Comparison of ENCODE assay signal across 9 cellular contexts in the genomic region with DNA sequence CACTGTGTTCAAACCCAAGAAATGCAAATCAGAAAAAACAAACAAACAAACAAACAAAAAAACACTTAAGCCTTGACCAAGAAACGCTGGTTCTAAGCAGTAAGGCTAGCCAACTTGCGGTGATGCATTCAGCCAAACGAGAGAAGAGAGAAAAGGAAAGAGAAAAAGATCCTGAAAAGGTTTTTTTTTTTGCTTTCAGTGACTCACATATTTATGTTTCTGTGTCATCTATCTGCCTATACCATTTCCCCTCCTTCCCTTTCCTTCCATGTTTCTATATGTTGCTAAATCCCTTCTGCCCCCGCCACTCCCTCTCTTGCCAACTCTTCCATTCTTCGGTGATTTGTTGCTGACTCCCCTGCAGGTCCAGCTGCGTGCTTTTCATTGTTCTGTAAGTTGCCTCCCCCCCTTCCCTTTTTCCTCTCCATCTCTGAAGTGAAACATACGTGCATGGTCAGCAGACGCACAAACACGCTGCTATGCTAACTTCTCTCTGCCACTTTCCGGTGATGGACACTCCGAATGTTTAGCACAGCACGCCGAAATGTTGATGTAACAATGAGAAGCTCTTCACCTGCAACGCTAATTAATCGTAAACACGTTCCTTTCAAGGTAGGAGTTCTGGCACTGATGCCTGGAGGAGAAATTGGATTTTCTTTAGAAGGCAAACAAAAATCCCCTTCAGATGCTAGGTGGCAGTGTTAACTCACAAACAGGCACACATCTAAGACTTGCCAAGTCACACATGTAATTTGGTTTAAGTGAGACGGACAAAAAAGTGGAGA.
DNase-seq lines count a peak whose midpoint lies in the region; ATAC-seq, FAIRE-seq and TF ChIP-seq lines count a peak whose summit lies in the region.
"Had no signal": no experiment of that assay in that cellular context is flagged by ENCODE, and none has a peak within 500 bp of the region (broad histone marks: within the 10 kb centered on the region; RNA-seq: fewer than 3 reads in every experiment).

No MANE protein-coding gene starts in this region.

- DNase-seq in Calu3 (peak; percentile 30), NCI-H2029 treated with DMSO at 0.1 percent for 48 hours (lab: John Stamatoyannopoulos, UW) (peak; percentile 9), GM12878 (ENCODE audit: low read depth, low spot score) (peak; percentile 17), kidney (no peak), testis (peak; percentile 27)
- DNase-seq in activated T-cell treated with anti-CD3 and anti-CD28 coated beads, Interleukin-2, amount 50 U/mL, for 1 hour = no peak
- no peak for DNase-seq in stimulated activated effector memory CD8-positive, alpha-beta T cell treated with anti-CD3 and anti-CD28 coated beads, Interleukin-12 subunit alpha, Interleukin-12 subunit beta, amount 100 ng/mL, for 72 hours (ENCODE audit: low spot score in 2 of 2)

- peak; percentile 84 for FAIRE-seq in GM12878 (lab: Jason Lieb, UNC)
- peak; percentile 17 for FAIRE-seq in kidney (lab: Jason Lieb, UNC)

- no TSS peak for BruUV-seq in Calu3 (replicated peaks; lab: Mats Ljungman, UMichigan)
- no TSS peak for BruUV-seq in GM12878 (replicated peaks; lab: Mats Ljungman, UMichigan)

- SMC1A ChIA-PET in GM12878 (lab: Charles Lee; ENCODE audit: uncharacterized antibody, unreplicated experiment) = interaction anchor here (0.6 to 1.5 kb wide), 5 partner anchors 8 to 691 kb away, joined by 3 to 11 read pairs (median 3); no protein-coding TSS in a partner anchor

- CTCF ChIA-PET in Calu3 (lab: Charles Lee) (interaction anchor here (0.6 to 1.0 kb wide), 3 partner anchors 93 to 662 kb away, joined by 3 read pairs; no protein-coding TSS in a partner anchor), GM12878 (lab: Yijun Ruan, JAX) (interaction anchor here (0.8 to 4.6 kb wide), 6 partner anchors 93 to 663 kb away, joined by 3 to 16 read pairs (median 4); no protein-coding TSS in a partner anchor)

- H3K27ac Mint-ChIP-seq in Calu3 (ENCODE audit: unreplicated experiment) = no peak overlapping the region
- H3K27ac Mint-ChIP-seq in stimulated activated effector memory CD8-positive, alpha-beta T cell treated with anti-CD3 and anti-CD28 coated beads, Interleukin-12 subunit alpha, Interleukin-12 subunit beta, amount 100 ng/mL, for 72 hours = no peak overlapping the region
- H3K27ac Mint-ChIP-seq: IgD-negative memory B cell had no signal

- H3K36me3 ChIP-seq in GM12878 (ENCODE audit: control insufficient read depth in 2 of 2, insufficient read depth in 2 of 2, low read length in 1 of 2) = no peaks in the 10 kb centered on the region
- H3K36me3 ChIP-seq in kidney (ENCODE audit: control insufficient read depth in 1 of 2, insufficient read depth in 2 of 2, low read length in 2 of 2) = no peaks in the 10 kb centered on the region
- H3K36me3 ChIP-seq in testis (ENCODE audit: low read depth, missing control alignments) = no peaks in the 10 kb centered on the region

- H3K27me3 Mint-ChIP-seq in Calu3 (ENCODE audit: unreplicated experiment) = no peaks in the 10 kb centered on the region

- RAD21 ChIA-PET in GM12878 (lab: Charles Lee; ENCODE audit: unreplicated experiment) = no interaction called here

- TF ChIP-seq CTCF in Calu3 (IDR thresholded peaks at IDR 0.05; ENCODE audit: unreplicated experiment) (peak; percentile 21), GM12878 (IDR thresholded peaks at IDR 0.05 in 2 of 3, conservative IDR thresholded peaks at IDR 0.05 in 1 of 3; ENCODE audit: control insufficient read depth in 2 of 3, extremely low read depth in 1 of 3, insufficient read depth in 1 of 3, low read depth in 3 of 3, low read length in 3 of 3) (peak; percentile 45 to 64 (median 62); a peak in 5 of 6 replicates), kidney (IDR thresholded peaks at IDR 0.05; ENCODE audit: borderline replicate concordance, extremely low read depth, insufficient read depth) (peak; percentile 40), testis (IDR thresholded peaks at IDR 0.05) (peak in 1 of 3 experiments; percentile 28)

- no peak overlapping the region for H3K4me3 Mint-ChIP-seq in Calu3 (ENCODE audit: low read depth, unreplicated experiment)
- no peak overlapping the region for H3K4me3 Mint-ChIP-seq in stimulated activated effector memory CD8-positive, alpha-beta T cell treated with anti-CD3 and anti-CD28 coated beads, Interleukin-12 subunit alpha, Interleukin-12 subunit beta, amount 100 ng/mL, for 72 hours
- H3K4me3 Mint-ChIP-seq: IgD-negative memory B cell had no signal

- H3K36me3 Mint-ChIP-seq in Calu3 (ENCODE audit: insufficient read depth, unreplicated experiment) = no peaks in the 10 kb centered on the region
- H3K36me3 Mint-ChIP-seq in stimulated activated effector memory CD8-positive, alpha-beta T cell treated with anti-CD3 and anti-CD28 coated beads, Interleukin-12 subunit alpha, Interleukin-12 subunit beta, amount 100 ng/mL, for 72 hours = no peaks in the 10 kb centered on the region
- H3K36me3 Mint-ChIP-seq: IgD-negative memory B cell had no signal

- no peak for TF ChIP-seq EP300 in GM12878 (IDR thresholded peaks at IDR 0.05; ENCODE audit: borderline replicate concordance in 1 of 2, control insufficient read depth in 1 of 2, low read depth in 2 of 2, low read length in 2 of 2)

- no peak overlapping the region for H3K27ac ChIP-seq in GM12878 (ENCODE audit: control insufficient read depth, insufficient read depth)
- H3K27ac ChIP-seq in kidney (ENCODE audit: low read depth in 2 of 2, low read length in 2 of 2) = no peak overlapping the region
- H3K27ac ChIP-seq in testis = no peak overlapping the region

- H3K9me3 Mint-ChIP-seq in Calu3 (ENCODE audit: low read depth, unreplicated experiment) = no peaks in the 10 kb centered on the region
- H3K9me3 Mint-ChIP-seq in stimulated activated effector memory CD8-positive, alpha-beta T cell treated with anti-CD3 and anti-CD28 coated beads, Interleukin-12 subunit alpha, Interleukin-12 subunit beta, amount 100 ng/mL, for 72 hours = peaks cover 5% of the 10 kb centered on the region
- H3K9me3 Mint-ChIP-seq: IgD-negative memory B cell had no signal

- no peak for TF ChIP-seq POLR2A in GM12878 (IDR thresholded peaks at IDR 0.05; ENCODE audit: low read depth, low read length)
- no peak for TF ChIP-seq POLR2A in testis (IDR thresholded peaks at IDR 0.05)

- H4K20me1 ChIP-seq in GM12878 (ENCODE audit: control insufficient read depth, insufficient read depth) = no peaks in the 10 kb centered on the region

- no peaks in the 10 kb centered on the region for H3K4me1 Mint-ChIP-seq in Calu3 (ENCODE audit: low read depth, unreplicated experiment)
- H3K4me1 Mint-ChIP-seq in stimulated activated effector memory CD8-positive, alpha-beta T cell treated with anti-CD3 and anti-CD28 coated beads, Interleukin-12 subunit alpha, Interleukin-12 subunit beta, amount 100 ng/mL, for 72 hours = no peaks in the 10 kb centered on the region

- intact Hi-C loops in Calu3 (cut with micrococcal nuclease; ENCODE audit: unreplicated experiment) = loop anchor here (1.0 to 10.0 kb wide), 6 partner anchors 93 to 1951 kb away; no protein-coding TSS in a partner anchor
- intact Hi-C loops in GM12878 (cut with micrococcal nuclease; ENCODE audit: unreplicated experiment) = loop anchor here (1.0 to 10.0 kb wide), 6 partner anchors 92 to 861 kb away; no protein-coding TSS in a partner anchor
- intact Hi-C loops in kidney (cut with DNase I) = no loop called here
- intact Hi-C loops in testis (cut with DNase I; ENCODE audit: low total_unique reads) = no loop called here

- no peaks in the 10 kb centered on the region for H3K9me3 ChIP-seq in GM12878 (replicated peaks; ENCODE audit: control insufficient read depth, insufficient read depth, low read length)
- no peaks in the 10 kb centered on the region for H3K9me3 ChIP-seq in kidney (ENCODE audit: control insufficient read depth in 1 of 2, low read length in 2 of 2)
- H3K9me3 ChIP-seq in testis = no peaks in the 10 kb centered on the region

- H3K4me1 ChIP-seq in GM12878 (ENCODE audit: control insufficient read depth, insufficient read depth, low read length) (no peaks in the 10 kb centered on the region), kidney (ENCODE audit: control insufficient read depth in 1 of 2, insufficient read depth in 1 of 2, low read depth in 1 of 2, low read length in 2 of 2) (peaks cover 0 to 3% of the 10 kb centered on the region in 2 donors), testis (no peaks in the 10 kb centered on the region)

- in situ Hi-C loops in GM12878 (cut with MboI) = no loop called here

- 2% methylated on average over 17 of the region's 17 CpGs for WGBS in GM12878 (ENCODE audit: insufficient coverage, insufficient replicate concordance, low lambda C conversion rate, missing lambda C conversion rate)
- 7% methylated on average over 17 of the region's 17 CpGs for WGBS in testis, 2 donors

- H3K4me3 ChIP-seq in GM12878 = 0 out of 2 replicates have a peak overlapping the region, but pooled peaks have one; percentile 26
- peak overlapping the region; percentile 29 to 30 for H3K4me3 ChIP-seq in kidney (ENCODE audit: low read length in 2 of 2)
- peak overlapping the region; percentile 13 to 32 for H3K4me3 ChIP-seq in testis

- no peak overlapping the region for H3K9ac ChIP-seq in GM12878 (ENCODE audit: control insufficient read depth, insufficient read depth, low read length)
- H3K9ac ChIP-seq in kidney (ENCODE audit: low read length in 2 of 2) = no peak overlapping the region

- no peaks in the 10 kb centered on the region for H3K79me2 ChIP-seq in GM12878 (ENCODE audit: control insufficient read depth, insufficient read depth, low read length)

- peak; percentile 92 for TF ChIP-seq RAD21 in GM12878 (IDR thresholded peaks at IDR 0.05; ENCODE audit: insufficient read depth, low read depth, low read length)

- peak overlapping the region; percentile 59; the same call in 1 of the 2 replicates for H2AFZ ChIP-seq in GM12878 (ENCODE audit: control insufficient read depth, low read depth, low read length)

- H3K27me3 ChIP-seq in GM12878 (replicated peaks in 1 of 2; ENCODE audit: control insufficient read depth in 2 of 2, insufficient read depth in 2 of 2, low read length in 1 of 2) (peaks cover 0 to 6% of the 10 kb centered on the region in 2 experiments; a peak in 1 of 4 replicates), testis (no peaks in the 10 kb centered on the region)

- POLR2A ChIA-PET in GM12878 (lab: Charles Lee) = no interaction called here

- peak overlapping the region; percentile 33 for H3K4me2 ChIP-seq in GM12878 (ENCODE audit: control insufficient read depth, insufficient read depth)

- ATAC-seq in GM21786 (IDR thresholded peaks at IDR 0.05; ENCODE audit: unreplicated experiment) = peak; percentile 43
- ATAC-seq in GM12878 = peak; percentile 84
- ATAC-seq in stimulated activated effector memory CD8-positive, alpha-beta T cell treated with anti-CD3 and anti-CD28 coated beads, Interleukin-12 subunit alpha, Interleukin-12 subunit beta, amount 100 ng/mL, for 72 hours = no peak

TF ChIP-seq in GM12878, 131 proteins besides CTCF, POLR2A, EP300 and RAD21:
- TF ChIP-seq SMC3 (IDR thresholded peaks at IDR 0.05; ENCODE audit: borderline replicate concordance, low read length) = peak; percentile 56; the same call in 1 of the 2 replicates
- TF ChIP-seq CEBPB (IDR thresholded peaks at IDR 0.05; ENCODE audit: borderline replicate concordance in 1 of 2, low read depth in 2 of 2, low read length in 2 of 2) = no peak

Comparison
In these comparisons a context has a peak if more than half of its experiments do, and no peak if none do; other contexts are left out.
1. DNase-seq: peak in Calu3 (single experiment), NCI-H2029 treated with DMSO at 0.1 percent for 48 hours (single experiment), GM12878 (single experiment) and testis (single experiment); none in kidney (single experiment), activated T-cell treated with anti-CD3 and anti-CD28 coated beads, Interleukin-2, amount 50 U/mL, for 1 hour (single experiment) and stimulated activated effector memory CD8-positive, alpha-beta T cell treated with anti-CD3 and anti-CD28 coated beads, Interleukin-12 subunit alpha, Interleukin-12 subunit beta, amount 100 ng/mL, for 72 hours (0 of 2).
2. intact Hi-C loops: an anchor here in Calu3 (1.0 to 10.0 kb wide) and GM12878 (1.0 to 10.0 kb wide); none called in kidney and testis.
3. Peak in every context shown above with its lines, with median percentiles within 50 percentile points of each other: H3K4me3 ChIP-seq.